In genomic region chr19:34265221-34265650, GRCh38 we compare ENCODE assay signal across 12 cellular contexts. TPM values are rescaled to one million over a fixed set of nuclear protein-coding genes. Genes with fewer than 3 reads are reported as not detected.
DNase-seq lines count a peak whose midpoint lies in the region; ATAC-seq, FAIRE-seq and TF ChIP-seq lines count a peak whose summit lies in the region.
"Had no signal": no experiment of that assay in that cellular context is flagged by ENCODE, and none has a peak within 500 bp of the region (broad histone marks: within the 10 kb centered on the region; RNA-seq: fewer than 3 reads in every experiment).

No MANE protein-coding gene starts in this region.

- H3K4me3 ChIP-seq in astrocyte (ENCODE audit: insufficient read depth, low read depth, low read length) (no peak overlapping the region), iPS-20b (ENCODE audit: low read length) (no peak overlapping the region)

- H3K36me3 Mint-ChIP-seq in astrocyte (ENCODE audit: low read depth, unreplicated experiment): peaks cover 8% of the 10 kb centered on the region
- peaks cover 10% of the 10 kb centered on the region for H3K36me3 Mint-ChIP-seq in stimulated activated effector memory CD8-positive, alpha-beta T cell treated with anti-CD3 and anti-CD28 coated beads, Interleukin-12 subunit alpha, Interleukin-12 subunit beta, amount 100 ng/mL, for 72 hours
- H3K36me3 Mint-ChIP-seq in stimulated activated memory B cell treated with anti-CD40 and anti-IgM and Interleukin-4, amounts not matched to agents 10 μg/mL and 1 μg/mL and 100 μg/mL, for 72 hours: no peaks in the 10 kb centered on the region

- H3K9me3 Mint-ChIP-seq in astrocyte (ENCODE audit: unreplicated experiment): no peaks in the 10 kb centered on the region
- no peaks in the 10 kb centered on the region for H3K9me3 Mint-ChIP-seq in stimulated activated effector memory CD8-positive, alpha-beta T cell treated with anti-CD3 and anti-CD28 coated beads, Interleukin-12 subunit alpha, Interleukin-12 subunit beta, amount 100 ng/mL, for 72 hours
- no peaks in the 10 kb centered on the region for H3K9me3 Mint-ChIP-seq in stimulated activated memory B cell treated with anti-CD40 and anti-IgM and Interleukin-4, amounts not matched to agents 10 μg/mL and 1 μg/mL and 100 μg/mL, for 72 hours

- peaks cover 31% of the 10 kb centered on the region for H3K4me1 Mint-ChIP-seq in astrocyte (ENCODE audit: low read depth, unreplicated experiment)
- peaks cover 56% of the 10 kb centered on the region for H3K4me1 Mint-ChIP-seq in stimulated activated effector memory CD8-positive, alpha-beta T cell treated with anti-CD3 and anti-CD28 coated beads, Interleukin-12 subunit alpha, Interleukin-12 subunit beta, amount 100 ng/mL, for 72 hours
- peaks cover 62% of the 10 kb centered on the region for H3K4me1 Mint-ChIP-seq in stimulated activated memory B cell treated with anti-CD40 and anti-IgM and Interleukin-4, amounts not matched to agents 10 μg/mL and 1 μg/mL and 100 μg/mL, for 72 hours

- no peak overlapping the region for H2AFZ ChIP-seq in astrocyte (ENCODE audit: low read depth, low read length)

- H3K79me2 ChIP-seq in astrocyte (ENCODE audit: insufficient read depth, low read length): peaks cover 82% of the 10 kb centered on the region

- H3K4me1 ChIP-seq in astrocyte (ENCODE audit: insufficient read depth, low read length) (peaks cover 31% of the 10 kb centered on the region), iPS-20b (ENCODE audit: insufficient read depth, low read length) (peaks cover 27% of the 10 kb centered on the region)

- H3K4me2 ChIP-seq in astrocyte (ENCODE audit: low read length): no peak overlapping the region

- H3K9ac ChIP-seq in astrocyte (ENCODE audit: low read length) (no peak overlapping the region), iPS-20b (ENCODE audit: low read depth, low read length) (no peak overlapping the region)

- H3K9me3 ChIP-seq in astrocyte (ENCODE audit: insufficient read depth, low read depth, low read length) (no peaks in the 10 kb centered on the region), iPS-20b (ENCODE audit: insufficient read depth, low read depth, low read length) (no peaks in the 10 kb centered on the region)
- H3K9me3 ChIP-seq: Caco-2 had no signal

- no peak overlapping the region for H3K4me3 Mint-ChIP-seq in astrocyte (ENCODE audit: unreplicated experiment)
- H3K4me3 Mint-ChIP-seq in stimulated activated effector memory CD8-positive, alpha-beta T cell treated with anti-CD3 and anti-CD28 coated beads, Interleukin-12 subunit alpha, Interleukin-12 subunit beta, amount 100 ng/mL, for 72 hours: no peak overlapping the region
- no peak overlapping the region for H3K4me3 Mint-ChIP-seq in stimulated activated memory B cell treated with anti-CD40 and anti-IgM and Interleukin-4, amounts not matched to agents 10 μg/mL and 1 μg/mL and 100 μg/mL, for 72 hours
- H3K4me3 Mint-ChIP-seq: activated naive CD8-positive, alpha-beta T cell had no signal

- in situ Hi-C loops in G401 (cut with HindIII; ENCODE audit: low sequenced_read_pairs): no loop called here

- H3K27ac ChIP-seq in astrocyte (ENCODE audit: low read depth, low read length) (no peak overlapping the region), iPS-20b (ENCODE audit: low read length) (peak overlapping the region; percentile 0)

- H3K36me3 ChIP-seq in astrocyte (ENCODE audit: insufficient read depth, low read length): peaks cover 3% of the 10 kb centered on the region
- H3K36me3 ChIP-seq in iPS-20b (ENCODE audit: insufficient read depth, low read depth, low read length): no peaks in the 10 kb centered on the region

- no peaks in the 10 kb centered on the region for H3K27me3 Mint-ChIP-seq in astrocyte (ENCODE audit: low read depth, unreplicated experiment)
- no peaks in the 10 kb centered on the region for H3K27me3 Mint-ChIP-seq in stimulated activated memory B cell treated with anti-CD40 and anti-IgM and Interleukin-4, amounts not matched to agents 10 μg/mL and 1 μg/mL and 100 μg/mL, for 72 hours
- H3K27me3 Mint-ChIP-seq: activated naive CD8-positive, alpha-beta T cell had no signal

- peak; percentile 69 for DNase-seq in H4 (ENCODE audit: low spot score)
- no peak for DNase-seq in astrocyte (ENCODE audit: low read depth)
- DNase-seq in stimulated activated effector memory CD8-positive, alpha-beta T cell treated with anti-CD3 and anti-CD28 coated beads, Interleukin-12 subunit alpha, Interleukin-12 subunit beta, amount 100 ng/mL, for 72 hours (ENCODE audit: low spot score in 2 of 2): no peak
- no peak for DNase-seq in G401 (ENCODE audit: low spot score)
- no peak for DNase-seq in SKM-1 (lab: John Stamatoyannopoulos, UW; ENCODE audit: unreplicated experiment)
- DNase-seq: Caco-2, NCI-H1694, SHP77 had no signal

- no peak for TF ChIP-seq CTCF in astrocyte (IDR thresholded peaks at IDR 0.05; ENCODE audit: insufficient read depth, low read depth, low read length)

- H3K27ac Mint-ChIP-seq in astrocyte (ENCODE audit: unreplicated experiment): peak overlapping the region; percentile 58
- peak overlapping the region; percentile 14 for H3K27ac Mint-ChIP-seq in stimulated activated effector memory CD8-positive, alpha-beta T cell treated with anti-CD3 and anti-CD28 coated beads, Interleukin-12 subunit alpha, Interleukin-12 subunit beta, amount 100 ng/mL, for 72 hours
- no peak overlapping the region for H3K27ac Mint-ChIP-seq in stimulated activated memory B cell treated with anti-CD40 and anti-IgM and Interleukin-4, amounts not matched to agents 10 μg/mL and 1 μg/mL and 100 μg/mL, for 72 hours

- H3K27me3 ChIP-seq in astrocyte (ENCODE audit: insufficient read depth, low read length) (no peaks in the 10 kb centered on the region), iPS-20b (ENCODE audit: insufficient read depth, low read length) (no peaks in the 10 kb centered on the region)

- no peak for FAIRE-seq in astrocyte (lab: Jason Lieb, UNC)

- ATAC-seq in stimulated activated effector memory CD8-positive, alpha-beta T cell treated with anti-CD3 and anti-CD28 coated beads, Interleukin-12 subunit alpha, Interleukin-12 subunit beta, amount 100 ng/mL, for 72 hours: no peak
- ATAC-seq in HG03097 (IDR thresholded peaks at IDR 0.05; ENCODE audit: low FRiP score, unreplicated experiment): no peak
- no peak for ATAC-seq in stimulated activated memory B cell treated with anti-CD40 and anti-IgM and Interleukin-4, amounts not matched to agents 10 μg/mL and 1 μg/mL and 100 μg/mL, for 72 hours

- H4K20me1 ChIP-seq in astrocyte (ENCODE audit: insufficient read depth, low read length): peaks cover 3% of the 10 kb centered on the region

RNA-seq across cellular contexts. Expression of gene GARRE1, which starts 10.9 kb away (rescaled TPM):
- 10.4 and 11.9 TPM in 2 replicates for total RNA-seq in H4 (2014; rRNA removed; shearing (Covaris generic))
- 20.1 and 23.8 TPM in 2 replicates for total RNA-seq in astrocyte
- total RNA-seq in G401 (2014; rRNA removed; shearing (Covaris generic)): 15.9 and 18.5 TPM in 2 replicates
